In genomic region chr3:111311709-111312235, GRCh38 we compare ENCODE assay signal across 1 cellular context.
TF ChIP-seq lines count a peak whose summit lies in the region.

No MANE protein-coding gene starts in this region.

TF ChIP-seq in SK-N-SH treated with all-trans-retinoic acid at 6 μM for 48 hours, 23 proteins besides CTCF, POLR2A, EP300 and RAD21 (continued from another document):
- TF ChIP-seq POU6F1 (CRISPR knock-in tag; IDR thresholded peaks at IDR 0.05; ENCODE audit: borderline replicate concordance, low read depth): no peak
- TF ChIP-seq ISL1 (CRISPR knock-in tag; IDR thresholded peaks at IDR 0.05): no peak
